Comparison of ENCODE assay signal across 1 cellular context in genomic region chr14:22524784-22525161, GRCh38.
TF ChIP-seq lines count a peak whose summit lies in the region.

No MANE protein-coding gene starts in this region.

TF ChIP-seq in GM12878, 131 proteins besides CTCF, POLR2A, EP300 and RAD21 (continued from another document):
- TF ChIP-seq RCOR1 (conservative IDR thresholded peaks at IDR 0.05; ENCODE audit: low read depth, low read length) (no peak), CBX3 (IDR thresholded peaks at IDR 0.05; ENCODE audit: borderline replicate concordance, low read depth) (no peak), MYC (IDR thresholded peaks at IDR 0.05; ENCODE audit: insufficient read depth, insufficient read length, insufficient replicate concordance, low read length, severe bottlenecking) (no peak), GABPA (IDR thresholded peaks at IDR 0.05; ENCODE audit: low read depth) (no peak), ATF2 (IDR thresholded peaks at IDR 0.05; ENCODE audit: low read length) (no peak), ETV6 (conservative IDR thresholded peaks at IDR 0.05 in 1 of 2, IDR thresholded peaks at IDR 0.05 in 1 of 2; ENCODE audit: borderline replicate concordance in 1 of 2, low read depth in 1 of 2) (no peak), HDAC2 (IDR thresholded peaks at IDR 0.05) (no peak), TARDBP (IDR thresholded peaks at IDR 0.05; ENCODE audit: borderline replicate concordance) (no peak), ZNF622 (IDR thresholded peaks at IDR 0.05) (no peak), NBN (IDR thresholded peaks at IDR 0.05) (no peak), SUZ12 (IDR thresholded peaks at IDR 0.05; ENCODE audit: unreplicated experiment) (no peak), RB1 (IDR thresholded peaks at IDR 0.05; ENCODE audit: borderline replicate concordance) (no peak), HCFC1 (IDR thresholded peaks at IDR 0.05; ENCODE audit: low read length) (no peak), PAX5 (IDR thresholded peaks at IDR 0.05; ENCODE audit: borderline replicate concordance, low read depth, low read length) (no peak), BCL3 (IDR thresholded peaks at IDR 0.05; ENCODE audit: borderline replicate concordance, insufficient read depth, low read depth, low read length, poor library complexity, severe bottlenecking) (no peak), REST (IDR thresholded peaks at IDR 0.05; ENCODE audit: low read depth, low read length) (no peak), ZBTB4 (CRISPR knock-in tag; IDR thresholded peaks at IDR 0.05) (no peak)
